Comparison of ENCODE assay signal across 20 cellular contexts in the genomic region with DNA sequence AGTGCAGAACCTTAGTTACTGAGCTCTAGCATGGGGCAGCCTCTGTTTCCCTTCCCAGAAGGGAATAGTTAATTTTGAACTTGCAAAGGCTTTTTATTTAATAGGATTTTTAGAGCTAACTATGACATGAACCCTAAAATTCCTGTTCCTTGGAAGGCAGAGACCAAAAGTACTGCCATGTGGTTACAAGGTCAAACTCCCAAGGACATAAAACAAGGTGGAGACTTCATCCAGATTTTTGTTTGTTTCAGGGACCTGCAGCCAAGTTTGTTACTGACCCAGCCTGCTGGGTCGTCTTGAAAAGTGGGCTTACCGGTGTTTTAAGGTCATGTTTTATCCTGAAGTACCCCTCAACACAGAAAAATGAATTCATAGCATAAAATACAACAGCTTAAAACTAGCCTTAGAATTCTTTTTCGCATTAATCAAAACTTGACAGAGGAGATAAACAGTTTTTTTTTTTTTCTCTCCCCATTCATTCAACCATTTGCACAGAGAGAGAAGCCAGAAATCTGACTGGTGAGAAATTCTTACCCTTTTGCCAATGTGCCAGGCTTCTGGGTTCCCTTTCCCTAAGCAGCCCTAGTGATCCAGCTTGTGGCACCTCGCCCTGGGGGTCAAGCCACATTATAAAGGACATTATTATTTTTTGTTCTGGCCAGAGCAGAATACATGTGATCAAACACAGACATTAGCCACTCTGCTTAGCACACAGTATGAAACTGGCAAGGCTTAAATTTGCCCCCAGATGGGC.
"Had no signal": no experiment of that assay in that cellular context is flagged by ENCODE, and none has a peak within 500 bp of the region (broad histone marks: within the 10 kb centered on the region; RNA-seq: fewer than 3 reads in every experiment).

No MANE protein-coding gene starts in this region.

- H3K27ac Mint-ChIP-seq: activated CD4-positive, alpha-beta memory T cell treated with anti-CD3 and anti-CD28 coated beads for 36 hours; activated CD4-positive, alpha-beta T cell treated with anti-CD3 and anti-CD28 coated beads for 36 hours; activated naive CD8-positive, alpha-beta T cell treated with anti-CD3 and anti-CD28 coated beads, Interleukin-2, amount 10 ng/mL, durations not matched to agents 7 days and 5 days; immature natural killer cell; natural killer cell treated with Interleukin-12 subunit alpha and Interleukin-12 subunit beta and Interleukin-15 and Interleukin-18, amount 100 ng/mL, for 72 hours had no signal

- H3K36me3 ChIP-seq: brain microvascular endothelial cell, heart right ventricle, prostate gland, right atrium auricular region, SJSA1 had no signal

- FAIRE-seq: small intestine, TTC549 had no signal

- ATAC-seq: activated CD4-positive, alpha-beta T cell treated with anti-CD3 and anti-CD28 coated beads for 36 hours; heart right ventricle; natural killer cell treated with Interleukin-12 subunit alpha and Interleukin-12 subunit beta and Interleukin-15 and Interleukin-18, amount 100 ng/mL, for 72 hours had no signal

- H3K4me3 ChIP-seq: coronary artery, heart right ventricle, prostate gland, right atrium auricular region, SJSA1 had no signal

- H3K9me3 ChIP-seq: prostate gland, right atrium auricular region, SJSA1 had no signal

- H3K4me3 Mint-ChIP-seq: activated CD4-positive, alpha-beta memory T cell treated with anti-CD3 and anti-CD28 coated beads for 36 hours; activated CD4-positive, alpha-beta T cell treated with anti-CD3 and anti-CD28 coated beads for 36 hours; activated naive CD8-positive, alpha-beta T cell treated with anti-CD3 and anti-CD28 coated beads, Interleukin-2, amount 10 ng/mL, durations not matched to agents 7 days and 5 days; central memory CD8-positive, alpha-beta T cell; immature natural killer cell; natural killer cell treated with Interleukin-12 subunit alpha and Interleukin-12 subunit beta and Interleukin-15 and Interleukin-18, amount 100 ng/mL, for 72 hours had no signal

- H3K9me3 Mint-ChIP-seq: activated naive CD8-positive, alpha-beta T cell treated with anti-CD3 and anti-CD28 coated beads, Interleukin-2, amount 10 ng/mL, durations not matched to agents 7 days and 5 days; central memory CD8-positive, alpha-beta T cell; natural killer cell treated with Interleukin-12 subunit alpha and Interleukin-12 subunit beta and Interleukin-15 and Interleukin-18, amount 100 ng/mL, for 72 hours had no signal

- H3K4me1 Mint-ChIP-seq: activated CD4-positive, alpha-beta T cell treated with anti-CD3 and anti-CD28 coated beads for 36 hours; activated naive CD8-positive, alpha-beta T cell treated with anti-CD3 and anti-CD28 coated beads, Interleukin-2, amount 10 ng/mL, durations not matched to agents 7 days and 5 days; central memory CD8-positive, alpha-beta T cell; immature natural killer cell had no signal

- DNase-seq: activated CD4-positive, alpha-beta memory T cell treated with anti-CD3 and anti-CD28 coated beads for 36 hours; activated CD4-positive, alpha-beta T cell treated with anti-CD3 and anti-CD28 coated beads for 36 hours; activated naive CD4-positive, alpha-beta T cell; activated naive CD8-positive, alpha-beta T cell treated with anti-CD3 and anti-CD28 coated beads, Interleukin-2, amount 10 ng/mL, durations not matched to agents 7 days and 5 days; brain microvascular endothelial cell; erythroblast; heart right ventricle; immature natural killer cell; kidney glomerular epithelial cell; small intestine; stimulated activated CD4-positive, alpha-beta T cell treated with anti-CD3 and anti-CD28 coated beads, Interleukin-15, amount 100 ng/mL, for 24 hours; stimulated activated CD4-positive, alpha-beta T cell treated with anti-CD3 and anti-CD28 coated beads, Interleukin-4, amount 100 ng/mL, for 1 hour; SW 1271 had no signal

- H3K36me3 Mint-ChIP-seq: activated CD4-positive, alpha-beta memory T cell treated with anti-CD3 and anti-CD28 coated beads for 36 hours; activated naive CD8-positive, alpha-beta T cell treated with anti-CD3 and anti-CD28 coated beads, Interleukin-2, amount 10 ng/mL, durations not matched to agents 7 days and 5 days; immature natural killer cell; natural killer cell treated with Interleukin-12 subunit alpha and Interleukin-12 subunit beta and Interleukin-15 and Interleukin-18, amount 100 ng/mL, for 72 hours had no signal

- H3K27ac ChIP-seq: brain microvascular endothelial cell, coronary artery, heart right ventricle, prostate gland, right atrium auricular region, SJSA1 had no signal

- H3K27me3 ChIP-seq: brain microvascular endothelial cell, right atrium auricular region, SJSA1 had no signal

- H3K4me1 ChIP-seq: prostate gland, SJSA1 had no signal
